In the genomic region with DNA sequence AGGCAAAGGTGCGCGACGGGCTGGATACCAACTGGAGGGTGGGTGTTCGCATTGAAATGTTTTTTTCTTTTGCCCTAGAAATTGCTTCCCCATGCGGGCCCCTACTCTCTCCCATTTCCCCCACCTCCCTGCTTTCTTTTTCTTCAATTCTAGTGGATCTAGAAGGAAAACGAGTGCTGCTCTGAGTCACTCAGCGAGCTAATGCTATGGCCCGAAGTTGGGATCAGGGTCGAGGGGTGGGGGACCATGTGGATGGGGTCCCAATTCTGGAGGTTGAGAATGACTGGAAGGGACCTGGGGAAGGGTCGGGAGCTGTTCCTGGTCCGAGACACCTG, we compare ENCODE assay signal across 10 cellular contexts.
DNase-seq lines count a peak whose midpoint lies in the region; ATAC-seq, FAIRE-seq and TF ChIP-seq lines count a peak whose summit lies in the region.
"Had no signal": no experiment of that assay in that cellular context is flagged by ENCODE, and none has a peak within 500 bp of the region (broad histone marks: within the 10 kb centered on the region; RNA-seq: fewer than 3 reads in every experiment).

No MANE protein-coding gene starts in this region.

- FAIRE-seq in pancreas (lab: Jason Lieb, UNC), result no peak
- FAIRE-seq: G401.6 had no signal

- H3K27me3 Mint-ChIP-seq in glutamatergic neuron (ENCODE audit: unreplicated experiment), result peaks cover 25% of the 10 kb centered on the region

- no peaks in the 10 kb centered on the region for H3K9me3 ChIP-seq in BE2C
- no peaks in the 10 kb centered on the region for H3K9me3 ChIP-seq in pancreas

- peaks cover 31% of the 10 kb centered on the region for H3K27me3 ChIP-seq in BE2C
- no peaks in the 10 kb centered on the region for H3K27me3 ChIP-seq in pancreas

- peak in 3 of 4 donors; percentile 6 to 24 (median 21) for ATAC-seq in pancreas

- TF ChIP-seq CTCF in BE2C (IDR thresholded peaks at IDR 0.05; ENCODE audit: low read depth, low read length) (no peak), WI38 (IDR thresholded peaks at IDR 0.05; ENCODE audit: low read depth, low read length) (no peak), glutamatergic neuron (IDR thresholded peaks at IDR 0.05; ENCODE audit: partially characterized antibody, unreplicated experiment) (no peak), pancreas (IDR thresholded peaks at IDR 0.05) (no peak)

- H3K4me3 ChIP-seq in BE2C (ENCODE audit: low read depth, low read length) (peak overlapping the region; percentile 63), WI38 (ENCODE audit: low read depth, low read length) (peak overlapping the region; percentile 58), pancreas (peak overlapping the region in 3 of 4 donors; percentile 4 to 48 (median 30))

- peaks cover 7% of the 10 kb centered on the region for H3K36me3 Mint-ChIP-seq in glutamatergic neuron (ENCODE audit: unreplicated experiment)

- H3K27ac ChIP-seq in pancreas, result no peak overlapping the region
- H3K27ac ChIP-seq: epithelial cell of prostate had no signal

- H3K36me3 ChIP-seq in BE2C (no peaks in the 10 kb centered on the region), pancreas (no peaks in the 10 kb centered on the region)

- H3K9me3 Mint-ChIP-seq in glutamatergic neuron (ENCODE audit: unreplicated experiment), result no peaks in the 10 kb centered on the region

- H3K4me1 ChIP-seq in BE2C, result no peaks in the 10 kb centered on the region
- H3K4me1 ChIP-seq in pancreas, result peaks cover 0 to 7% (median 0%) of the 10 kb centered on the region in 3 donors

- DNase-seq in BE2C (no peak), glutamatergic neuron (no peak), pancreas (no peak), cerebellum (ENCODE audit: low spot score) (no peak), putamen (ENCODE audit: low spot score) (no peak), NCI-H524 treated with DMSO at 0.1 percent for 48 hours (lab: John Stamatoyannopoulos, UW) (no peak), middle frontal gyrus (ENCODE audit: extremely low spot score, low spot score) (no peak)

- H3K27ac Mint-ChIP-seq in glutamatergic neuron (ENCODE audit: unreplicated experiment), result no peak overlapping the region

- peak overlapping the region; percentile 95 for H3K4me3 Mint-ChIP-seq in glutamatergic neuron (ENCODE audit: unreplicated experiment)

- peaks cover 4% of the 10 kb centered on the region for H3K4me1 Mint-ChIP-seq in glutamatergic neuron (ENCODE audit: low read depth, unreplicated experiment)

- intact Hi-C loops in pancreas (cut with DNase I), result no loop called here

- WGBS in pancreas, 2 donors, result 7 to 9% methylated on average over 11 of the region's 11 CpGs
